In genomic region chr11:134701564-134702165, GRCh38 we compare ENCODE assay signal across 26 cellular contexts.
DNase-seq lines count a peak whose midpoint lies in the region; TF ChIP-seq lines count a peak whose summit lies in the region.
"Had no signal": no experiment of that assay in that cellular context is flagged by ENCODE, and none has a peak within 500 bp of the region (broad histone marks: within the 10 kb centered on the region; RNA-seq: fewer than 3 reads in every experiment).

No MANE protein-coding gene starts in this region.

- H3K4me1 Mint-ChIP-seq in endodermal cell = no peaks in the 10 kb centered on the region
- H3K4me1 Mint-ChIP-seq: CD4-positive, CD25-positive, alpha-beta regulatory T cell; GM23338; IgD-negative memory B cell; T-cell had no signal

- H3K27ac ChIP-seq in esophagus muscularis mucosa (replicated peaks in 1 of 4) (no peak overlapping the region), testis (no peak overlapping the region), endodermal cell (ENCODE audit: low read depth, low read length) (no peak overlapping the region)
- H3K27ac ChIP-seq: BLaER1, KMS-11, PC-9, SJSA1 had no signal

- H3K36me3 Mint-ChIP-seq in endodermal cell (ENCODE audit: low read depth) = no peaks in the 10 kb centered on the region
- H3K36me3 Mint-ChIP-seq: CD4-positive, CD25-positive, alpha-beta regulatory T cell; IgD-negative memory B cell; T-cell had no signal

- DNase-seq in NCI-H2029 (lab: John Stamatoyannopoulos, UW) (peak; percentile 10), NCI-H2029 treated with DMSO at 0.1 percent for 48 hours (lab: John Stamatoyannopoulos, UW) (no peak), DMS79 (lab: John Stamatoyannopoulos, UW) (peak; percentile 83), esophagus muscularis mucosa (ENCODE audit: extremely low spot score) (peak; percentile 87), testis (peak; percentile 60), endodermal cell (no peak), nucleus accumbens (lab: John Stamatoyannopoulos, UW) (no peak)
- no peak for DNase-seq in activated CD4-positive, alpha-beta T cell treated with anti-CD3 and anti-CD28 coated beads, Interleukin-2, amount 50 U/mL, for 1 hour
- DNase-seq: CD4-positive, CD25-positive, alpha-beta regulatory T cell; GF-D8; HFFc6; MM.1S; NCI-H1436 treated with DMSO at 0.1 percent for 48 hours; NCI-H2081; NCI-H524; NCI-H774; PC-9; Right ventricle myocardium superior; RPMI8226; T-cell had no signal

- no peak overlapping the region for H3K27ac Mint-ChIP-seq in endodermal cell
- H3K27ac Mint-ChIP-seq: CD4-positive, CD25-positive, alpha-beta regulatory T cell; GM23338; HFFc6; IgD-negative memory B cell; T-cell had no signal

- H3K4me3 Mint-ChIP-seq in endodermal cell = no peak overlapping the region
- H3K4me3 Mint-ChIP-seq: GM23338, HFFc6, IgD-negative memory B cell, T-cell had no signal

- H3K4me3 ChIP-seq in esophagus muscularis mucosa = no peak overlapping the region
- H3K4me3 ChIP-seq in testis = no peak overlapping the region
- no peak overlapping the region for H3K4me3 ChIP-seq in endodermal cell (ENCODE audit: low read length)
- H3K4me3 ChIP-seq: BLaER1, GM23338, HAP-1, PC-9, SJSA1 had no signal

- H3K27me3 Mint-ChIP-seq in endodermal cell (ENCODE audit: insufficient read depth) = peaks cover 16% of the 10 kb centered on the region

- TF ChIP-seq POLR2A in esophagus muscularis mucosa (IDR thresholded peaks at IDR 0.05; ENCODE audit: low read depth) (no peak), testis (IDR thresholded peaks at IDR 0.05) (no peak)

- H3K9me3 Mint-ChIP-seq in endodermal cell = no peaks in the 10 kb centered on the region
- H3K9me3 Mint-ChIP-seq: GM23338, IgD-negative memory B cell had no signal

- H3K27me3 ChIP-seq in esophagus muscularis mucosa (peaks cover 0 to 5% (median 0%) of the 10 kb centered on the region in 4 donors), testis (no peaks in the 10 kb centered on the region), endodermal cell (ENCODE audit: control insufficient read depth, insufficient read depth, low read length, poor library complexity, severe bottlenecking) (peaks cover 1% of the 10 kb centered on the region)
- H3K27me3 ChIP-seq: BLaER1, SJSA1 had no signal

- TF ChIP-seq CTCF in esophagus muscularis mucosa (IDR thresholded peaks at IDR 0.05) (no peak), testis (IDR thresholded peaks at IDR 0.05) (no peak), endodermal cell (conservative IDR thresholded peaks at IDR 0.05) (no peak)

- H3K9me3 ChIP-seq in esophagus muscularis mucosa = no peaks in the 10 kb centered on the region
- no peaks in the 10 kb centered on the region for H3K9me3 ChIP-seq in testis
- no peaks in the 10 kb centered on the region for H3K9me3 ChIP-seq in endodermal cell (ENCODE audit: control insufficient read depth, low read length)
- H3K9me3 ChIP-seq: BLaER1, HAP-1, SJSA1 had no signal

- no peak for TF ChIP-seq EP300 in esophagus muscularis mucosa (IDR thresholded peaks at IDR 0.05)

- H3K36me3 ChIP-seq in esophagus muscularis mucosa = no peaks in the 10 kb centered on the region
- no peaks in the 10 kb centered on the region for H3K36me3 ChIP-seq in testis (ENCODE audit: low read depth, missing control alignments)
- H3K36me3 ChIP-seq in endodermal cell (ENCODE audit: control insufficient read depth, insufficient read depth, low read length) = no peaks in the 10 kb centered on the region
- H3K36me3 ChIP-seq: BLaER1, HAP-1, SJSA1 had no signal

- H3K9ac ChIP-seq in endodermal cell (ENCODE audit: extremely low read depth, low read length, poor library complexity, severe bottlenecking) = no peak overlapping the region
- H3K9ac ChIP-seq: BLaER1, KMS-11 had no signal

- intact Hi-C loops in esophagus muscularis mucosa (cut with DNase I) (no loop called here), testis (cut with DNase I; ENCODE audit: low total_unique reads) (no loop called here)

- WGBS in esophagus muscularis mucosa = 76% methylated on average over 19 of the region's 21 CpGs
- 45 to 61% methylated on average over 17 to 21 of the region's 21 CpGs for WGBS in testis, 2 donors
- 82 to 86% methylated on average over 14 to 21 of the region's 21 CpGs for WGBS in endodermal cell (ENCODE audit: insufficient coverage in 1 of 2, insufficient read length in 1 of 2), 2 experiments

- H3K4me1 ChIP-seq in esophagus muscularis mucosa (no peaks in the 10 kb centered on the region), testis (no peaks in the 10 kb centered on the region), endodermal cell (ENCODE audit: control insufficient read depth, insufficient read depth, low read length) (no peaks in the 10 kb centered on the region)
- H3K4me1 ChIP-seq: BLaER1, HAP-1, SJSA1 had no signal

Comparison
In these comparisons a context has a peak if more than half of its experiments do, and no peak if none do; other contexts are left out.
1. DNase-seq: peak in NCI-H2029 (single experiment), DMS79 (single experiment), esophagus muscularis mucosa (single experiment) and testis (single experiment); none in NCI-H2029 treated with DMSO at 0.1 percent for 48 hours (single experiment), activated CD4-positive, alpha-beta T cell treated with anti-CD3 and anti-CD28 coated beads, Interleukin-2, amount 50 U/mL, for 1 hour (single experiment), endodermal cell (single experiment) and nucleus accumbens (0 of 56).